ENCODE assay signal across 19 cellular contexts in genomic region chr15:55361048-55361447, GRCh38. TPM values are rescaled to one million over a fixed set of nuclear protein-coding genes. Genes with fewer than 3 reads are reported as not detected.
A peak's percentile ranks its signal among the peaks of the same experiment; 100 is the strongest.
DNase-seq lines count a peak whose midpoint lies in the region; ATAC-seq and TF ChIP-seq lines count a peak whose summit lies in the region.
"Had no signal": no experiment of that assay in that cellular context is flagged by ENCODE, and none has a peak within 500 bp of the region (broad histone marks: within the 10 kb centered on the region; RNA-seq: fewer than 3 reads in every experiment).

No MANE protein-coding gene starts in this region.

- H3K4me1 Mint-ChIP-seq in central memory CD8-positive, alpha-beta T cell = no peaks in the 10 kb centered on the region
- H3K4me1 Mint-ChIP-seq: CD4-positive, alpha-beta memory T cell had no signal

- no peak overlapping the region for H3K9ac ChIP-seq in BLaER1
- 0 out of 22 replicates have a peak overlapping the region, but pooled peaks of 1 of the 11 experiments have one; percentile 29 for H3K9ac ChIP-seq in BLaER1 treated with 17β-estradiol and CSF1 and Interleukin-3, amounts not matched to agents 10 nM and 100 nM

- H3K27me3 Mint-ChIP-seq in central memory CD8-positive, alpha-beta T cell = no peaks in the 10 kb centered on the region
- H3K27me3 Mint-ChIP-seq: B cell; CD4-positive, alpha-beta memory T cell had no signal

- no peaks in the 10 kb centered on the region for H4K20me1 ChIP-seq in BLaER1
- peaks cover 0 to 20% (median 0%) of the 10 kb centered on the region in 11 experiments; a peak in 2 of 22 replicates for H4K20me1 ChIP-seq in BLaER1 treated with 17β-estradiol and CSF1 and Interleukin-3, amounts not matched to agents 10 nM and 100 nM

- no peak for ATAC-seq in central memory CD8-positive, alpha-beta T cell (replicated peaks; ENCODE audit: extremely low read depth, poor library complexity, severe bottlenecking)
- ATAC-seq in lower lobe of right lung (peak; percentile 38 to 69), GM21737 (IDR thresholded peaks at IDR 0.05; ENCODE audit: unreplicated experiment) (no peak)
- ATAC-seq: GM23338, HCT116 had no signal

- intact Hi-C loops in lower lobe of right lung (cut with DNase I) = no loop called here

- no peak overlapping the region for H3K4me3 Mint-ChIP-seq in central memory CD8-positive, alpha-beta T cell
- H3K4me3 Mint-ChIP-seq: B cell; CD4-positive, alpha-beta memory T cell; GM23338; H9 had no signal

- H3K27me3 ChIP-seq in BLaER1 (no peaks in the 10 kb centered on the region), lower lobe of right lung (ENCODE audit: low read depth) (no peaks in the 10 kb centered on the region)
- H3K27me3 ChIP-seq in BLaER1 treated with 17β-estradiol and CSF1 and Interleukin-3, amounts not matched to agents 10 nM and 100 nM = no peaks in the 10 kb centered on the region

- H3K27ac ChIP-seq in BLaER1 (peak overlapping the region; percentile 57; the same call in 1 of the 2 replicates), lower lobe of right lung (no peak overlapping the region)
- peak overlapping the region in 2 of 11 experiments; percentile 33 to 49; a peak in 2 of 22 replicates for H3K27ac ChIP-seq in BLaER1 treated with 17β-estradiol and CSF1 and Interleukin-3, amounts not matched to agents 10 nM and 100 nM

- H3K4me3 ChIP-seq in BLaER1 (no peak overlapping the region), lower lobe of right lung (no peak overlapping the region)
- H3K4me3 ChIP-seq in BLaER1 treated with 17β-estradiol and CSF1 and Interleukin-3, amounts not matched to agents 10 nM and 100 nM = no peak overlapping the region
- H3K4me3 ChIP-seq: GM23338 had no signal

- H3K36me3 Mint-ChIP-seq in central memory CD8-positive, alpha-beta T cell (ENCODE audit: insufficient read depth) = peaks cover 30% of the 10 kb centered on the region

- H3K9me3 Mint-ChIP-seq in central memory CD8-positive, alpha-beta T cell = no peaks in the 10 kb centered on the region
- H3K9me3 Mint-ChIP-seq: CD4-positive, alpha-beta memory T cell; GM23338; H9 had no signal

- peak overlapping the region; percentile 13 for H3K27ac Mint-ChIP-seq in central memory CD8-positive, alpha-beta T cell (ENCODE audit: low read depth)
- H3K27ac Mint-ChIP-seq: B cell, H9 had no signal

- no peak for TF ChIP-seq CTCF in lower lobe of right lung (IDR thresholded peaks at IDR 0.05)

- peaks cover 19% of the 10 kb centered on the region for H3K36me3 ChIP-seq in BLaER1
- H3K36me3 ChIP-seq in BLaER1 treated with 17β-estradiol and CSF1 and Interleukin-3, amounts not matched to agents 10 nM and 100 nM = peaks cover 7 to 100% (median 85%) of the 10 kb centered on the region in 11 experiments; a peak in 21 of 22 replicates
- H3K36me3 ChIP-seq in lower lobe of right lung = peaks cover 62% of the 10 kb centered on the region

- peak overlapping the region; percentile 76 for H3K4me2 ChIP-seq in BLaER1
- H3K4me2 ChIP-seq in BLaER1 treated with 17β-estradiol and CSF1 and Interleukin-3, amounts not matched to agents 10 nM and 100 nM = peak overlapping the region; percentile 52 to 80 (median 67); a peak in 20 of 22 replicates
- H3K4me2 ChIP-seq: GM23338 had no signal

- H3K4me1 ChIP-seq in BLaER1 (peaks cover 24% of the 10 kb centered on the region), lower lobe of right lung (no peaks in the 10 kb centered on the region)
- H3K4me1 ChIP-seq in BLaER1 treated with 17β-estradiol and CSF1 and Interleukin-3, amounts not matched to agents 10 nM and 100 nM = peaks cover 20 to 28% (median 23%) of the 10 kb centered on the region in 10 experiments

- H3K9me3 ChIP-seq in BLaER1 = no peaks in the 10 kb centered on the region
- no peaks in the 10 kb centered on the region for H3K9me3 ChIP-seq in BLaER1 treated with 17β-estradiol and CSF1 and Interleukin-3, amounts not matched to agents 10 nM and 100 nM (replicated peaks in 1 of 11)
- no peaks in the 10 kb centered on the region for H3K9me3 ChIP-seq in lower lobe of right lung

- no peak for DNase-seq in central memory CD8-positive, alpha-beta T cell (ENCODE audit: low spot score in 2 of 2)
- DNase-seq in lower lobe of right lung (peak; percentile 68), globus pallidus (ENCODE audit: low spot score) (no peak), kidney tubule cell (ENCODE audit: low spot score) (no peak)
- DNase-seq in activated effector memory CD4-positive, alpha-beta T cell treated with Interleukin-2 at 50 U/mL for 16 hours = no peak
- DNase-seq: C1 segment of cervical spinal cord; Calu3; CD4-positive, alpha-beta memory T cell; COR-L47; DMS53; DMS79 treated with DMSO at 0.1 percent for 48 hours; GF-D8; H9 had no signal

RNA-seq across cellular contexts. Expression of gene PIGB, which starts 42.0 kb away (rescaled TPM):
- total RNA-seq in lower lobe of right lung = 14.4 TPM

RNA-seq across cellular contexts. Expression of gene PIGBOS1, which starts 42.1 kb away (rescaled TPM):
- total RNA-seq in lower lobe of right lung = 13.8 TPM

RNA-seq across cellular contexts. Expression of gene CCPG1, which starts 47.1 kb away (rescaled TPM):
- 104 TPM for total RNA-seq in lower lobe of right lung

RNA-seq across cellular contexts. Expression of gene PIERCE2, which starts 47.2 kb away (rescaled TPM):
- 2.7 TPM for total RNA-seq in lower lobe of right lung
- total RNA-seq: CD4-positive, alpha-beta memory T cell had no signal

Comparison
In these comparisons a context has a peak if more than half of its experiments do, and no peak if none do; other contexts are left out.
1. ATAC-seq: peak in lower lobe of right lung (2 of 2); none in central memory CD8-positive, alpha-beta T cell (single experiment) and GM21737 (single experiment).